ENCODE assay signal across 1 cellular context in genomic region chr22:50473855-50474671, GRCh38.
TF ChIP-seq lines count a peak whose summit lies in the region.

No MANE protein-coding gene starts in this region.

TF ChIP-seq in HepG2, 621 proteins besides CTCF, POLR2A, EP300 and RAD21 (continues in another document):
- TF ChIP-seq SP2 (CRISPR knock-in tag; IDR thresholded peaks at IDR 0.05) (no peak), TAF1 (CRISPR knock-in tag; IDR thresholded peaks at IDR 0.05) (no peak), SOX6 (IDR thresholded peaks at IDR 0.05) (no peak), SOX6 (CRISPR knock-in tag; IDR thresholded peaks at IDR 0.05) (no peak), ZNF468 (CRISPR knock-in tag; IDR thresholded peaks at IDR 0.05) (no peak), ZFY (CRISPR knock-in tag; IDR thresholded peaks at IDR 0.05) (peak; percentile 66), CCDC6 (CRISPR knock-in tag; IDR thresholded peaks at IDR 0.05) (no peak), SP140L (CRISPR knock-in tag; IDR thresholded peaks at IDR 0.05; ENCODE audit: borderline replicate concordance) (no peak), ZNF143 (CRISPR knock-in tag; IDR thresholded peaks at IDR 0.05) (no peak), KLF13 (CRISPR knock-in tag; IDR thresholded peaks at IDR 0.05) (no peak), ZNF280B (CRISPR knock-in tag; IDR thresholded peaks at IDR 0.05; ENCODE audit: borderline replicate concordance) (0 out of 2 replicates have a peak, but pooled peaks have one; percentile 61), NR2C2 (CRISPR knock-in tag; IDR thresholded peaks at IDR 0.05; ENCODE audit: borderline replicate concordance) (no peak), TIGD3 (CRISPR knock-in tag; IDR thresholded peaks at IDR 0.05; ENCODE audit: borderline replicate concordance) (no peak), ZNF776 (CRISPR knock-in tag; IDR thresholded peaks at IDR 0.05) (peak; percentile 59), XRCC5 (optimal IDR thresholded peaks at IDR 0.05; ENCODE audit: low read length) (no peak), ZNF687 (CRISPR knock-in tag; IDR thresholded peaks at IDR 0.05) (peak; percentile 43; the same call in 1 of the 2 replicates), CBX2 (IDR thresholded peaks at IDR 0.05; ENCODE audit: low read depth, low read length) (no peak), CBX2 (CRISPR knock-in tag; IDR thresholded peaks at IDR 0.05; ENCODE audit: low read depth) (no peak), PCBP1 (IDR thresholded peaks at IDR 0.05; ENCODE audit: borderline replicate concordance, low read depth, low read length) (no peak), PCBP2 (optimal IDR thresholded peaks at IDR 0.05; ENCODE audit: low read depth, low read length, poor library complexity, severe bottlenecking) (no peak), ZBTB39 (CRISPR knock-in tag; IDR thresholded peaks at IDR 0.05) (no peak), KLF15 (CRISPR knock-in tag; IDR thresholded peaks at IDR 0.05; ENCODE audit: borderline replicate concordance) (no peak), ARID4A (CRISPR knock-in tag; IDR thresholded peaks at IDR 0.05; ENCODE audit: borderline replicate concordance) (0 out of 2 replicates have a peak, but pooled peaks have one; percentile 43), NCOA2 (CRISPR knock-in tag; IDR thresholded peaks at IDR 0.05) (no peak), CBX5 (CRISPR knock-in tag; IDR thresholded peaks at IDR 0.05; ENCODE audit: borderline replicate concordance) (no peak), ZNF747 (CRISPR knock-in tag; IDR thresholded peaks at IDR 0.05; ENCODE audit: borderline replicate concordance) (no peak), ZBTB8A (CRISPR knock-in tag; IDR thresholded peaks at IDR 0.05; ENCODE audit: borderline replicate concordance, low read depth) (no peak), CSRNP1 (CRISPR knock-in tag; IDR thresholded peaks at IDR 0.05) (no peak), PITX1 (CRISPR knock-in tag; IDR thresholded peaks at IDR 0.05) (no peak), HNRNPK (IDR thresholded peaks at IDR 0.05; ENCODE audit: low read depth, low read length, poor library complexity, severe bottlenecking) (peak; percentile 38), KDM6A (CRISPR knock-in tag; IDR thresholded peaks at IDR 0.05; ENCODE audit: low read depth) (no peak), RBM39 (IDR thresholded peaks at IDR 0.05; ENCODE audit: low read depth, low read length, poor library complexity, severe bottlenecking) (no peak), ZNF251 (CRISPR knock-in tag; IDR thresholded peaks at IDR 0.05) (no peak), YEATS2 (CRISPR knock-in tag; IDR thresholded peaks at IDR 0.05; ENCODE audit: borderline replicate concordance) (no peak), ZNF619 (CRISPR knock-in tag; IDR thresholded peaks at IDR 0.05) (0 out of 2 replicates have a peak, but pooled peaks have one; percentile 41), ZC3H4 (CRISPR knock-in tag; IDR thresholded peaks at IDR 0.05; ENCODE audit: borderline replicate concordance) (no peak), MXD4 (CRISPR knock-in tag; IDR thresholded peaks at IDR 0.05) (no peak), ELF1 (CRISPR knock-in tag; IDR thresholded peaks at IDR 0.05) (no peak), FIP1L1 (IDR thresholded peaks at IDR 0.05; ENCODE audit: borderline replicate concordance, insufficient read depth, low read depth, low read length) (no peak), MNT (IDR thresholded peaks at IDR 0.05) (no peak), MYC (CRISPR knock-in tag; IDR thresholded peaks at IDR 0.05; ENCODE audit: borderline replicate concordance) (peak; percentile 22; the same call in 1 of the 2 replicates), ZNF777 (CRISPR knock-in tag; IDR thresholded peaks at IDR 0.05) (0 out of 2 replicates have a peak, but pooled peaks have one; percentile 8), ZNF446 (CRISPR knock-in tag; IDR thresholded peaks at IDR 0.05) (no peak), SALL1 (CRISPR knock-in tag; IDR thresholded peaks at IDR 0.05) (no peak), JUNB (CRISPR knock-in tag; IDR thresholded peaks at IDR 0.05; ENCODE audit: borderline replicate concordance) (no peak), ZNF136 (CRISPR knock-in tag; IDR thresholded peaks at IDR 0.05; ENCODE audit: low read depth) (no peak), PBX3 (CRISPR knock-in tag; IDR thresholded peaks at IDR 0.05; ENCODE audit: borderline replicate concordance) (no peak), KMT2B (CRISPR knock-in tag; IDR thresholded peaks at IDR 0.05) (no peak), NFE2L2 (IDR thresholded peaks at IDR 0.05; ENCODE audit: low read length) (no peak), LBX2 (CRISPR knock-in tag; IDR thresholded peaks at IDR 0.05; ENCODE audit: borderline replicate concordance) (no peak), DR1 (CRISPR knock-in tag; IDR thresholded peaks at IDR 0.05) (no peak), ZNF256 (CRISPR knock-in tag; conservative IDR thresholded peaks at IDR 0.05) (no peak)
